23 cellular contexts compared by ENCODE assay signal in genomic region chr19:2500157-2500556, GRCh38. TPM values are rescaled to one million over a fixed set of nuclear protein-coding genes. Genes with fewer than 3 reads are reported as not detected.
A peak's percentile ranks its signal among the peaks of the same experiment; 100 is the strongest.
DNase-seq lines count a peak whose midpoint lies in the region; ATAC-seq and TF ChIP-seq lines count a peak whose summit lies in the region.
"Had no signal": no experiment of that assay in that cellular context is flagged by ENCODE, and none has a peak within 500 bp of the region (broad histone marks: within the 10 kb centered on the region; RNA-seq: fewer than 3 reads in every experiment).

No MANE protein-coding gene starts in this region.

- POLR2A ChIA-PET in RWPE1 (lab: Yijun Ruan, JAX; ENCODE audit: low non-redundant PET), result no interaction called here

- WGBS in mesendoderm (ENCODE audit: extremely low coverage, insufficient coverage, low lambda C conversion rate), result no CpG with 5 or more reads among the region's 13 CpGs
- WGBS in psoas muscle, 3 donors, result 25 to 36% (median 29%) methylated on average over 13 of the region's 13 CpGs

- no peaks in the 10 kb centered on the region for H3K36me3 Mint-ChIP-seq in CD14-positive monocyte

- intact Hi-C loops in psoas muscle (cut with DNase I), result no loop called here
- intact Hi-C loops in CD14-positive monocyte (cut with micrococcal nuclease), result no loop called here

- DNase-seq in H7, result peak; percentile 47
- DNase-seq in RWPE1 (ENCODE audit: low spot score), result no peak
- no peak for DNase-seq in mesendoderm
- DNase-seq in psoas muscle, result peak; percentile 52 to 83
- no peak for DNase-seq in CD14-positive monocyte (ENCODE audit: low spot score)
- no peak for DNase-seq in SHP77 treated with DMSO at 0.1 percent for 48 hours (lab: John Stamatoyannopoulos, UW)
- no peak for DNase-seq in MG63
- DNase-seq: AML-193; Calu3; CD8-positive, alpha-beta memory T cell; DND-41; KG1; NCI-H1048; NCI-H1417 treated with DMSO at 0.1 percent for 48 hours; NCI-H1694 treated with DMSO at 0.1 percent for 48 hours; NCI-H2081; NCI-H2227 treated with DMSO at 0.1 percent for 48 hours; NCI-H526 treated with DMSO at 0.1 percent for 48 hours; PC-9; SHP77 had no signal

- H3K9me3 Mint-ChIP-seq in CD14-positive monocyte, result peaks cover 0 to 4% (median 0%) of the 10 kb centered on the region in 7 donors
- H3K9me3 Mint-ChIP-seq: CD8-positive, alpha-beta memory T cell had no signal

- H4K5ac ChIP-seq in mesendoderm (ENCODE audit: low read length), result no peak overlapping the region

- H2BK15ac ChIP-seq in mesendoderm (replicated peaks; ENCODE audit: low read depth), result no peak overlapping the region

- no peak overlapping the region for H4K8ac ChIP-seq in mesendoderm (ENCODE audit: low read depth, low read length)

- H3K4me3 ChIP-seq in H7 (ENCODE audit: insufficient read depth, low read depth, low read length), result no peak overlapping the region
- H3K4me3 ChIP-seq in mesendoderm (ENCODE audit: low read length), result no peak overlapping the region
- no peak overlapping the region for H3K4me3 ChIP-seq in psoas muscle
- H3K4me3 ChIP-seq in MG63, result no peak overlapping the region
- H3K4me3 ChIP-seq: A549, PC-9, SK-N-MC had no signal

- TF ChIP-seq CTCF in RWPE1 (conservative IDR thresholded peaks at IDR 0.05; ENCODE audit: low read depth), result no peak
- TF ChIP-seq CTCF in psoas muscle (IDR thresholded peaks at IDR 0.05), result no peak
- TF ChIP-seq CTCF in CD14-positive monocyte (IDR thresholded peaks at IDR 0.05), result no peak

- peak overlapping the region; percentile 16 for H3K18ac ChIP-seq in mesendoderm (ENCODE audit: low read length)

- no peak overlapping the region for H3K4ac ChIP-seq in mesendoderm (ENCODE audit: low read depth, low read length)

- H3K27ac Mint-ChIP-seq in CD14-positive monocyte, result peak overlapping the region in 1 of 7 donors; percentile 16

- H3K4me1 Mint-ChIP-seq in CD14-positive monocyte, result peaks cover 39% of the 10 kb centered on the region

- no peaks in the 10 kb centered on the region for H3K27me3 ChIP-seq in H7 (ENCODE audit: control insufficient read depth, insufficient read depth, low read length)
- no peaks in the 10 kb centered on the region for H3K27me3 ChIP-seq in mesendoderm (ENCODE audit: insufficient read depth, low read length, poor library complexity)
- no peaks in the 10 kb centered on the region for H3K27me3 ChIP-seq in psoas muscle (ENCODE audit: insufficient read depth in 3 of 3, low read length in 2 of 3)
- H3K27me3 ChIP-seq in MG63, result no peaks in the 10 kb centered on the region

- no peak overlapping the region for H3K9ac ChIP-seq in mesendoderm (ENCODE audit: low read length)

- H3K36me3 ChIP-seq in H7 (replicated peaks; ENCODE audit: control insufficient read depth, insufficient read depth, low read length) (no peaks in the 10 kb centered on the region), mesendoderm (ENCODE audit: control insufficient read depth, insufficient read depth, low read length) (no peaks in the 10 kb centered on the region), psoas muscle (ENCODE audit: insufficient read depth in 1 of 2, low read depth in 1 of 2) (no peaks in the 10 kb centered on the region), MG63 (no peaks in the 10 kb centered on the region)

- no peaks in the 10 kb centered on the region for H3K79me1 ChIP-seq in mesendoderm (ENCODE audit: low read length)

- H3K4me2 ChIP-seq in mesendoderm (ENCODE audit: low read length), result no peak overlapping the region
- H3K4me2 ChIP-seq: A549, PC-9 had no signal

- peaks cover 4% of the 10 kb centered on the region for H3K4me1 ChIP-seq in mesendoderm (ENCODE audit: control insufficient read depth, low read depth, low read length)
- peaks cover 19% of the 10 kb centered on the region for H3K4me1 ChIP-seq in psoas muscle

- H3K9me3 ChIP-seq in psoas muscle (no peaks in the 10 kb centered on the region), MG63 (no peaks in the 10 kb centered on the region)
- H3K9me3 ChIP-seq: A549 had no signal

- no peak overlapping the region for H3K56ac ChIP-seq in mesendoderm (ENCODE audit: low read length)

- CTCF ChIA-PET in RWPE1 (lab: Yijun Ruan, JAX), result no interaction called here

- ATAC-seq in psoas muscle (peak; percentile 41 to 56 (median 52)), HG03442 (IDR thresholded peaks at IDR 0.05; ENCODE audit: unreplicated experiment) (no peak)
- ATAC-seq: A549 had no signal

- H3K79me2 ChIP-seq in mesendoderm (ENCODE audit: control insufficient read depth, insufficient read depth, low read length), result no peaks in the 10 kb centered on the region

- peak overlapping the region; percentile 35; the same call in 1 of the 2 replicates for H3K27ac ChIP-seq in RWPE1
- no peak overlapping the region for H3K27ac ChIP-seq in mesendoderm (ENCODE audit: low read depth, low read length)
- peak overlapping the region; percentile 55 for H3K27ac ChIP-seq in psoas muscle
- H3K27ac ChIP-seq: PC-9, SK-N-MC had no signal

- H3K27me3 Mint-ChIP-seq in CD14-positive monocyte (ENCODE audit: low read depth in 3 of 3), result peaks cover 2 to 8% (median 8%) of the 10 kb centered on the region in 3 donors
- H3K27me3 Mint-ChIP-seq: CD8-positive, alpha-beta memory T cell had no signal

- H3K23ac ChIP-seq in mesendoderm (ENCODE audit: low read length), result no peak overlapping the region

- no peak overlapping the region for H2AK5ac ChIP-seq in mesendoderm (ENCODE audit: low read length)

- no peak overlapping the region for H2BK120ac ChIP-seq in mesendoderm (ENCODE audit: low read depth, low read length)

- H3K4me3 Mint-ChIP-seq in CD14-positive monocyte, result no peak overlapping the region
- H3K4me3 Mint-ChIP-seq: CD8-positive, alpha-beta memory T cell had no signal

- no peak overlapping the region for H2BK5ac ChIP-seq in mesendoderm (ENCODE audit: low read length)

RNA-seq across cellular contexts. Expression of gene GADD45B, which starts 24.2 kb away (rescaled TPM):
- total RNA-seq in H7 (2014; rRNA removed; shearing (Covaris generic)), result 29.4 and 39.9 TPM in 2 replicates
- polyA plus RNA-seq in mesendoderm (2013, experiment 1 of 2), result 43.7 TPM
- polyA plus RNA-seq in mesendoderm (2013, experiment 2 of 2), result 44.8 TPM
- 10 to 100 TPM; 10.9 to 63.1 (median 25.6) TPM for total RNA-seq in psoas muscle
- polyA plus RNA-seq in psoas muscle (10 to 100 TPM; 14.1 to 94.1 (median 19.3) TPM), CD14-positive monocyte (10 to 100 TPM; 67.4 to 76.2 TPM)
- total RNA-seq in MG63 (2014; rRNA removed; shearing (Covaris generic); ENCODE audit: low replicate concordance), result 36.4 and 48.7 TPM in 2 replicates

RNA-seq across cellular contexts. Expression of gene LMNB2, which starts 43.4 kb away (rescaled TPM):
- total RNA-seq in H7 (2014; rRNA removed; shearing (Covaris generic)), result 204 and 229 TPM in 2 replicates
- polyA plus RNA-seq in mesendoderm (2013, experiment 1 of 2), result 144 TPM
- 143 TPM for polyA plus RNA-seq in mesendoderm (2013, experiment 2 of 2)
- 10 to 100 TPM; 11.4 to 28.6 (median 22.7) TPM for total RNA-seq in psoas muscle
- 10 to 100 TPM; 27.6 to 40.3 (median 38.1) TPM for polyA plus RNA-seq in psoas muscle
- polyA plus RNA-seq in CD14-positive monocyte, result 1 to 10 TPM; 2.3 to 4.2 TPM
- 124 and 171 TPM in 2 replicates for total RNA-seq in MG63 (2014; rRNA removed; shearing (Covaris generic); ENCODE audit: low replicate concordance)

Comparison
In these comparisons a context has a peak if more than half of its experiments do, and no peak if none do; other contexts are left out.
1. DNase-seq: peak in H7 (single experiment) and psoas muscle (2 of 2); none in RWPE1 (single experiment), mesendoderm (single experiment), CD14-positive monocyte (single experiment), SHP77 treated with DMSO at 0.1 percent for 48 hours (single experiment) and MG63 (single experiment).